In the genomic region with DNA sequence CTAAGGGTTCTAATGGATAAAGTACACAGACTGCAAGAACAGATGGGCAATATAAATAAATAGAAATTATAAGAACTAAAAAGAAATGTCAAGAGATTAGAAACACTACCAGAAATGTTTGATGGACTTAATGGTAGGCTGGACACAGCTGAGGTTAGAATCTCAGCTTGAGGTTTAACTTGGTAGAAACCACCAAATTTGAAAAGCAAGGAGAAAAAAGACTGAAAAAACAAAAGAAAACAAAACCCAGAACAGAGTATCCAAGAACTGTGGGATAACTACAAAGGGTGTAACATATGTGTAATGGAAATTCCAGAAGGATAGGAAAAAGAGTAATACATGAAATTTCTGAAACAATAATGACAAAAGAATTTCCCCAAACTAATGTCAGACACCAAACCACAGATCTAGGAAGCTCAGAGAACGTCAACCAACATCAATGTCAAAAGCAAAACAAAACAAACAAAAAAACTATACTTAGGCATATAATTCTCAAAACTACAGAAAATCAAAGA, we compare ENCODE assay signal across 1 cellular context.
A peak's percentile ranks its signal among the peaks of the same experiment; 100 is the strongest.
TF ChIP-seq lines count a peak whose summit lies in the region.

No MANE protein-coding gene starts in this region.

TF ChIP-seq in GM12878, 131 proteins besides CTCF, POLR2A, EP300 and RAD21:
- TF ChIP-seq SP1 (IDR thresholded peaks at IDR 0.05; ENCODE audit: low read depth, low read length) (no peak), RUNX3 (IDR thresholded peaks at IDR 0.05; ENCODE audit: low read length) (peak; percentile 40; the same call in 1 of the 2 replicates)
TF ChIP-seq in GM12878: peak in this region for 1.
